Comparison of ENCODE assay signal across 7 cellular contexts in genomic region chr5:73693573-73694061, GRCh38.
A peak's percentile ranks its signal among the peaks of the same experiment; 100 is the strongest.
DNase-seq lines count a peak whose midpoint lies in the region; ATAC-seq and TF ChIP-seq lines count a peak whose summit lies in the region.

No MANE protein-coding gene starts in this region.

- H3K36me3 Mint-ChIP-seq in CD4-positive, alpha-beta T cell (ENCODE audit: low read depth) = no peaks in the 10 kb centered on the region

- no peaks in the 10 kb centered on the region for H3K4me1 Mint-ChIP-seq in CD4-positive, alpha-beta T cell (ENCODE audit: low read depth)

- ATAC-seq in HG02759 (IDR thresholded peaks at IDR 0.05; ENCODE audit: unreplicated experiment) = peak; percentile 27
- peak; percentile 66 for ATAC-seq in left colon
- no peak for ATAC-seq in CD4-positive, alpha-beta T cell (ENCODE audit: poor library complexity)
- ATAC-seq in HG03175 (IDR thresholded peaks at IDR 0.05; ENCODE audit: unreplicated experiment) = no peak

- H3K27ac ChIP-seq in VCaP = no peak overlapping the region; the same call in 1 of the 2 replicates
- H3K27ac ChIP-seq in CD4-positive, alpha-beta T cell (ENCODE audit: low read depth, low read length) = no peak overlapping the region

- no peak overlapping the region for H3K27ac Mint-ChIP-seq in CD4-positive, alpha-beta T cell

- H3K4me3 Mint-ChIP-seq in CD4-positive, alpha-beta T cell = no peak overlapping the region

- H3K9me3 Mint-ChIP-seq in CD4-positive, alpha-beta T cell = no peaks in the 10 kb centered on the region

- peak in 1 of 2 donors; percentile 26 for DNase-seq in left colon
- DNase-seq in CD4-positive, alpha-beta T cell = no peak
- no peak for DNase-seq in stimulated activated CD4-positive, alpha-beta T cell treated with anti-CD3 and anti-CD28 coated beads, Interleukin-4, amount 100 ng/mL, for 24 hours

- CTCF ChIA-PET in CD4-positive, alpha-beta T cell (lab: Charles Lee) = no interaction called here

- no peaks in the 10 kb centered on the region for H3K9me3 ChIP-seq in CD4-positive, alpha-beta T cell (ENCODE audit: control insufficient read depth, low read length)

- no peaks in the 10 kb centered on the region for H3K27me3 ChIP-seq in CD4-positive, alpha-beta T cell (ENCODE audit: control insufficient read depth, insufficient read depth, low read length)

- TF ChIP-seq CTCF in GM12874 (IDR thresholded peaks at IDR 0.05; ENCODE audit: insufficient read depth, low read depth, low read length) = peak; percentile 47
- peak; percentile 72 for TF ChIP-seq CTCF in VCaP (conservative IDR thresholded peaks at IDR 0.05)
- TF ChIP-seq CTCF in CD4-positive, alpha-beta T cell (IDR thresholded peaks at IDR 0.05) = no peak

- POLR2A ChIA-PET in CD4-positive, alpha-beta T cell (lab: Charles Lee) = no interaction called here

- peaks cover 28% of the 10 kb centered on the region for H3K27me3 Mint-ChIP-seq in CD4-positive, alpha-beta T cell

- intact Hi-C loops in left colon (cut with DNase I, micrococcal nuclease) = no loop called here
- intact Hi-C loops in CD4-positive, alpha-beta T cell (cut with DNase I, micrococcal nuclease) = no loop called here

Comparison
In these comparisons a context has a peak if more than half of its experiments do, and no peak if none do; other contexts are left out.
1. ATAC-seq: peak in HG02759 (single experiment) and left colon (single experiment); none in CD4-positive, alpha-beta T cell (single experiment) and HG03175 (single experiment).